In genomic region chr17:81346090-81346907, GRCh38 we compare ENCODE assay signal across 1 cellular context.
A peak's percentile ranks its signal among the peaks of the same experiment; 100 is the strongest.
TF ChIP-seq lines count a peak whose summit lies in the region.

No MANE protein-coding gene starts in this region.

TF ChIP-seq in K562, 482 proteins besides CTCF, POLR2A, EP300 and RAD21 (continued from another document and continues in another):
- TF ChIP-seq, protein P1, sequence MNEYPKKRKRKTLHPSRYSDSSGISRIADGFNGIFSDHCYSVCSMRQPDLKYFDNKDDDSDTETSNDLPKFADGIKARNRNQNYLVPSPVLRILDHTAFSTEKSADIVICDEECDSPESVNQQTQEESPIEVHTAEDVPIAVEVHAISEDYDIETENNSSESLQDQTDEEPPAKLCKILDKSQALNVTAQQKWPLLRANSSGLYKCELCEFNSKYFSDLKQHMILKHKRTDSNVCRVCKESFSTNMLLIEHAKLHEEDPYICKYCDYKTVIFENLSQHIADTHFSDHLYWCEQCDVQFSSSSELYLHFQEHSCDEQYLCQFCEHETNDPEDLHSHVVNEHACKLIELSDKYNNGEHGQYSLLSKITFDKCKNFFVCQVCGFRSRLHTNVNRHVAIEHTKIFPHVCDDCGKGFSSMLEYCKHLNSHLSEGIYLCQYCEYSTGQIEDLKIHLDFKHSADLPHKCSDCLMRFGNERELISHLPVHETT (CRISPR knock-in tag; conservative IDR thresholded peaks at IDR 0.05 in 1 of 2, IDR thresholded peaks at IDR 0.05 in 1 of 2): peak in 1 of 2 experiments; percentile 100; a peak in 2 of 4 replicates
- TF ChIP-seq RBBP5 (IDR thresholded peaks at IDR 0.05; ENCODE audit: borderline replicate concordance, insufficient read depth, low read length, poor library complexity, severe bottlenecking) (peak; percentile 75), CBFA2T3 (IDR thresholded peaks at IDR 0.05) (no peak), MTF1 (CRISPR knock-in tag; IDR thresholded peaks at IDR 0.05; ENCODE audit: borderline replicate concordance) (no peak), ZNF12 (CRISPR knock-in tag; IDR thresholded peaks at IDR 0.05) (no peak), HDAC8 (tag; IDR thresholded peaks at IDR 0.05) (no peak), SFPQ (IDR thresholded peaks at IDR 0.05; ENCODE audit: low read depth, low read length) (no peak), ELF4 (CRISPR knock-in tag; IDR thresholded peaks at IDR 0.05) (no peak), NR2F6 (CRISPR knock-in tag; IDR thresholded peaks at IDR 0.05) (no peak), ARHGAP35 (IDR thresholded peaks at IDR 0.05; ENCODE audit: partially characterized antibody) (no peak), KLF1 (tag; IDR thresholded peaks at IDR 0.05) (no peak), ZNF436 (CRISPR knock-in tag; IDR thresholded peaks at IDR 0.05) (no peak), ZNF274 (IDR thresholded peaks at IDR 0.05; ENCODE audit: borderline replicate concordance, low read depth, low read length) (no peak), BHLHE40 (IDR thresholded peaks at IDR 0.05; ENCODE audit: low read length) (no peak), SMAD4 (CRISPR knock-in tag; conservative IDR thresholded peaks at IDR 0.05) (0 out of 2 replicates have a peak, but pooled peaks have one; percentile 30), ZNF316 (IDR thresholded peaks at IDR 0.05) (no peak), GTF2E2 (tag; IDR thresholded peaks at IDR 0.05) (no peak), ZNF280A (IDR thresholded peaks at IDR 0.05; ENCODE audit: low read depth, partially characterized antibody) (no peak), CTBP1 (IDR thresholded peaks at IDR 0.05; ENCODE audit: borderline replicate concordance) (peak; percentile 52), SAFB2 (IDR thresholded peaks at IDR 0.05; ENCODE audit: borderline replicate concordance, low read depth, low read length, severe bottlenecking) (no peak), ESRRB (CRISPR knock-in tag; IDR thresholded peaks at IDR 0.05; ENCODE audit: borderline replicate concordance) (no peak), ATF1 (CRISPR knock-in tag; IDR thresholded peaks at IDR 0.05) (no peak; the same call in 1 of the 2 replicates), ATF1 (tag; IDR thresholded peaks at IDR 0.05) (peak; percentile 21; the same call in 1 of the 2 replicates), ZNF75A (CRISPR knock-in tag; IDR thresholded peaks at IDR 0.05) (no peak), HDGF (IDR thresholded peaks at IDR 0.05) (no peak), ZKSCAN1 (IDR thresholded peaks at IDR 0.05; ENCODE audit: low read depth, low read length) (peak; percentile 83; the same call in 1 of the 2 replicates), KAT8 (IDR thresholded peaks at IDR 0.05; ENCODE audit: low read depth) (no peak), GABPB2 (CRISPR knock-in tag; conservative IDR thresholded peaks at IDR 0.05) (no peak), PKNOX1 (IDR thresholded peaks at IDR 0.05) (no peak), ZNF212 (CRISPR knock-in tag; IDR thresholded peaks at IDR 0.05) (peak; percentile 42; the same call in 1 of the 2 replicates), ZFP1 (CRISPR knock-in tag; IDR thresholded peaks at IDR 0.05) (no peak), SNIP1 (IDR thresholded peaks at IDR 0.05; ENCODE audit: low read depth) (no peak), HNRNPK (IDR thresholded peaks at IDR 0.05; ENCODE audit: low read depth, low read length, poor library complexity, severe bottlenecking) (no peak), HNRNPLL (IDR thresholded peaks at IDR 0.05; ENCODE audit: low read depth, low read length, poor library complexity, severe bottlenecking) (peak; percentile 80), SMARCA4 (IDR thresholded peaks at IDR 0.05) (no peak), JUNB (CRISPR knock-in tag; conservative IDR thresholded peaks at IDR 0.05) (no peak), ILF3 (IDR thresholded peaks at IDR 0.05; ENCODE audit: borderline replicate concordance) (no peak), ZNF696 (CRISPR knock-in tag; conservative IDR thresholded peaks at IDR 0.05) (no peak), ZFX (CRISPR knock-in tag; IDR thresholded peaks at IDR 0.05) (peak; percentile 58), SUPT5H (IDR thresholded peaks at IDR 0.05) (peak; percentile 90), RB1 (IDR thresholded peaks at IDR 0.05; ENCODE audit: low read depth) (peak; percentile 53; the same call in 1 of the 2 replicates), ZNF280B (CRISPR knock-in tag; IDR thresholded peaks at IDR 0.05) (no peak), FOXA1 (IDR thresholded peaks at IDR 0.05; ENCODE audit: borderline replicate concordance) (no peak), ZNF507 (tag; conservative IDR thresholded peaks at IDR 0.05) (no peak), PCBP1 (IDR thresholded peaks at IDR 0.05; ENCODE audit: low read depth, low read length, poor library complexity, severe bottlenecking) (peak; percentile 28), TBP (optimal IDR thresholded peaks at IDR 0.05; ENCODE audit: low read depth, low read length) (peak; percentile 79), KDM2B (CRISPR knock-in tag; IDR thresholded peaks at IDR 0.05) (peak; percentile 94)
- TF ChIP-seq, protein P2, sequence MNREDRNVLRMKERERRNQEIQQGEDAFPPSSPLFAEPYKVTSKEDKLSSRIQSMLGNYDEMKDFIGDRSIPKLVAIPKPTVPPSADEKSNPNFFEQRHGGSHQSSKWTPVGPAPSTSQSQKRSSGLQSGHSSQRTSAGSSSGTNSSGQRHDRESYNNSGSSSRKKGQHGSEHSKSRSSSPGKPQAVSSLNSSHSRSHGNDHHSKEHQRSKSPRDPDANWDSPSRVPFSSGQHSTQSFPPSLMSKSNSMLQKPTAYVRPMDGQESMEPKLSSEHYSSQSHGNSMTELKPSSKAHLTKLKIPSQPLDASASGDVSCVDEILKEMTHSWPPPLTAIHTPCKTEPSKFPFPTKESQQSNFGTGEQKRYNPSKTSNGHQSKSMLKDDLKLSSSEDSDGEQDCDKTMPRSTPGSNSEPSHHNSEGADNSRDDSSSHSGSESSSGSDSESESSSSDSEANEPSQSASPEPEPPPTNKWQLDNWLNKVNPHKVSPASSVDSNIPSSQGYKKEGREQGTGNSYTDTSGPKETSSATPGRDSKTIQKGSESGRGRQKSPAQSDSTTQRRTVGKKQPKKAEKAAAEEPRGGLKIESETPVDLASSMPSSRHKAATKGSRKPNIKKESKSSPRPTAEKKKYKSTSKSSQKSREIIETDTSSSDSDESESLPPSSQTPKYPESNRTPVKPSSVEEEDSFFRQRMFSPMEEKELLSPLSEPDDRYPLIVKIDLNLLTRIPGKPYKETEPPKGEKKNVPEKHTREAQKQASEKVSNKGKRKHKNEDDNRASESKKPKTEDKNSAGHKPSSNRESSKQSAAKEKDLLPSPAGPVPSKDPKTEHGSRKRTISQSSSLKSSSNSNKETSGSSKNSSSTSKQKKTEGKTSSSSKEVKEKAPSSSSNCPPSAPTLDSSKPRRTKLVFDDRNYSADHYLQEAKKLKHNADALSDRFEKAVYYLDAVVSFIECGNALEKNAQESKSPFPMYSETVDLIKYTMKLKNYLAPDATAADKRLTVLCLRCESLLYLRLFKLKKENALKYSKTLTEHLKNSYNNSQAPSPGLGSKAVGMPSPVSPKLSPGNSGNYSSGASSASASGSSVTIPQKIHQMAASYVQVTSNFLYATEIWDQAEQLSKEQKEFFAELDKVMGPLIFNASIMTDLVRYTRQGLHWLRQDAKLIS (CRISPR knock-in tag; IDR thresholded peaks at IDR 0.05): 0 out of 2 replicates have a peak, but pooled peaks have one; percentile 54
- TF ChIP-seq, protein P3, sequence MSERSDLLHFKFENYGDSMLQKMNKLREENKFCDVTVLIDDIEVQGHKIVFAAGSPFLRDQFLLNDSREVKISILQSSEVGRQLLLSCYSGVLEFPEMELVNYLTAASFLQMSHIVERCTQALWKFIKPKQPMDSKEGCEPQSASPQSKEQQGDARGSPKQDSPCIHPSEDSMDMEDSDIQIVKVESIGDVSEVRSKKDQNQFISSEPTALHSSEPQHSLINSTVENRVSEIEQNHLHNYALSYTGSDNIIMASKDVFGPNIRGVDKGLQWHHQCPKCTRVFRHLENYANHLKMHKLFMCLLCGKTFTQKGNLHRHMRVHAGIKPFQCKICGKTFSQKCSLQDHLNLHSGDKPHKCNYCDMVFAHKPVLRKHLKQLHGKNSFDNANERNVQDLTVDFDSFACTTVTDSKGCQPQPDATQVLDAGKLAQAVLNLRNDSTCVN (CRISPR knock-in tag; IDR thresholded peaks at IDR 0.05): peak; percentile 62; the same call in 1 of the 2 replicates
- TF ChIP-seq, protein P4, sequence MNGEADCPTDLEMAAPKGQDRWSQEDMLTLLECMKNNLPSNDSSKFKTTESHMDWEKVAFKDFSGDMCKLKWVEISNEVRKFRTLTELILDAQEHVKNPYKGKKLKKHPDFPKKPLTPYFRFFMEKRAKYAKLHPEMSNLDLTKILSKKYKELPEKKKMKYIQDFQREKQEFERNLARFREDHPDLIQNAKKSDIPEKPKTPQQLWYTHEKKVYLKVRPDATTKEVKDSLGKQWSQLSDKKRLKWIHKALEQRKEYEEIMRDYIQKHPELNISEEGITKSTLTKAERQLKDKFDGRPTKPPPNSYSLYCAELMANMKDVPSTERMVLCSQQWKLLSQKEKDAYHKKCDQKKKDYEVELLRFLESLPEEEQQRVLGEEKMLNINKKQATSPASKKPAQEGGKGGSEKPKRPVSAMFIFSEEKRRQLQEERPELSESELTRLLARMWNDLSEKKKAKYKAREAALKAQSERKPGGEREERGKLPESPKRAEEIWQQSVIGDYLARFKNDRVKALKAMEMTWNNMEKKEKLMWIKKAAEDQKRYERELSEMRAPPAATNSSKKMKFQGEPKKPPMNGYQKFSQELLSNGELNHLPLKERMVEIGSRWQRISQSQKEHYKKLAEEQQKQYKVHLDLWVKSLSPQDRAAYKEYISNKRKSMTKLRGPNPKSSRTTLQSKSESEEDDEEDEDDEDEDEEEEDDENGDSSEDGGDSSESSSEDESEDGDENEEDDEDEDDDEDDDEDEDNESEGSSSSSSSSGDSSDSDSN (IDR thresholded peaks at IDR 0.05; ENCODE audit: borderline replicate concordance in 1 of 2, low read depth in 2 of 2, low read length in 2 of 2): peak; percentile 29 to 34; a peak in 1 of 4 replicates
- TF ChIP-seq, protein P5, sequence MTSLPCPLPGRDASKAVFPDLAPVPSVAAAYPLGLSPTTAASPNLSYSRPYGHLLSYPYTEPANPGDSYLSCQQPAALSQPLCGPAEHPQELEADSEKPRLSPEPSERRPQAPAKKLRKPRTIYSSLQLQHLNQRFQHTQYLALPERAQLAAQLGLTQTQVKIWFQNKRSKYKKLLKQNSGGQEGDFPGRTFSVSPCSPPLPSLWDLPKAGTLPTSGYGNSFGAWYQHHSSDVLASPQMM (CRISPR knock-in tag; IDR thresholded peaks at IDR 0.05): no peak
- TF ChIP-seq, protein P6, sequence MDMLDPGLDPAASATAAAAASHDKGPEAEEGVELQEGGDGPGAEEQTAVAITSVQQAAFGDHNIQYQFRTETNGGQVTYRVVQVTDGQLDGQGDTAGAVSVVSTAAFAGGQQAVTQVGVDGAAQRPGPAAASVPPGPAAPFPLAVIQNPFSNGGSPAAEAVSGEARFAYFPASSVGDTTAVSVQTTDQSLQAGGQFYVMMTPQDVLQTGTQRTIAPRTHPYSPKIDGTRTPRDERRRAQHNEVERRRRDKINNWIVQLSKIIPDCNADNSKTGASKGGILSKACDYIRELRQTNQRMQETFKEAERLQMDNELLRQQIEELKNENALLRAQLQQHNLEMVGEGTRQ (CRISPR knock-in tag; IDR thresholded peaks at IDR 0.05): no peak
